ENCODE assay signal across 7 cellular contexts in genomic region chr1:149860684-149861496, GRCh38. TPM values are rescaled to one million over a fixed set of nuclear protein-coding genes. Genes with fewer than 3 reads are reported as not detected.
DNase-seq lines count a peak whose midpoint lies in the region; ATAC-seq, FAIRE-seq and TF ChIP-seq lines count a peak whose summit lies in the region.
"Not testable (repeated sequence)": the region's sequence is repeated elsewhere in the genome, so short reads cannot be mapped to it uniquely, and the experiment has no call there.

No MANE protein-coding gene starts in this region.

- not testable (repeated sequence) for H3K79me2 ChIP-seq in GM12878 (ENCODE audit: control insufficient read depth, insufficient read depth, low read length)

- H2BK120ac ChIP-seq in IMR-90 (ENCODE audit: low read depth, low read length): not testable (repeated sequence)

- not testable (repeated sequence) for H3K23ac ChIP-seq in IMR-90 (ENCODE audit: low read depth, low read length)

- no CpG with 5 or more reads among the region's 55 CpGs for WGBS in IMR-90 (ENCODE audit: extremely low coverage in 2 of 2, insufficient read length in 1 of 2), 2 experiments
- no CpG with 5 or more reads among the region's 55 CpGs for WGBS in GM12878 (ENCODE audit: insufficient coverage, insufficient replicate concordance, low lambda C conversion rate, missing lambda C conversion rate)
- no CpG with 5 or more reads among the region's 55 CpGs for WGBS in lung, 2 donors

- not testable (repeated sequence) for H4K20me1 ChIP-seq in IMR-90 (ENCODE audit: insufficient read depth, low read length); GM12878 (ENCODE audit: control insufficient read depth, insufficient read depth)

- H2BK20ac ChIP-seq in IMR-90 (ENCODE audit: low read depth, low read length): not testable (repeated sequence)

- RAD21 ChIA-PET in GM12878 (lab: Charles Lee; ENCODE audit: unreplicated experiment): not testable (repeated sequence)

- H3K9me1 ChIP-seq in IMR-90 (ENCODE audit: insufficient read depth, low read length): not testable (repeated sequence)

- not testable (repeated sequence) for TF ChIP-seq EP300 in GM12878 (IDR thresholded peaks at IDR 0.05; ENCODE audit: borderline replicate concordance in 1 of 2, control insufficient read depth in 1 of 2, low read depth in 2 of 2, low read length in 2 of 2)

- not testable (repeated sequence) for TF ChIP-seq POLR2A in IMR-90 (IDR thresholded peaks at IDR 0.05; ENCODE audit: low read depth, low read length); GM12878 (IDR thresholded peaks at IDR 0.05; ENCODE audit: low read depth, low read length)

- not testable (repeated sequence) for H3K36me3 ChIP-seq in IMR-90 (ENCODE audit: control insufficient read depth, insufficient read depth, low read length); GM12878 (ENCODE audit: control insufficient read depth in 2 of 2, insufficient read depth in 2 of 2, low read length in 1 of 2); lung (ENCODE audit: control insufficient read depth in 2 of 2, insufficient read depth in 2 of 2, low read length in 2 of 2)

- H2AK9ac ChIP-seq in IMR-90 (replicated peaks; ENCODE audit: low read depth, low read length, poor library complexity): not testable (repeated sequence)

- TF ChIP-seq CTCF in IMR-90 (conservative IDR thresholded peaks at IDR 0.05; ENCODE audit: low read depth, low read length); GM12878 (IDR thresholded peaks at IDR 0.05 in 2 of 3, conservative IDR thresholded peaks at IDR 0.05 in 1 of 3; ENCODE audit: control insufficient read depth in 2 of 3, extremely low read depth in 1 of 3, insufficient read depth in 1 of 3, low read depth in 3 of 3, low read length in 3 of 3); lung (IDR thresholded peaks at IDR 0.05; ENCODE audit: control extremely low read depth, extremely low read depth): not testable (repeated sequence)

- FAIRE-seq in GM12878 (lab: Jason Lieb, UNC): peak; percentile 41

- not testable (repeated sequence) for H4K91ac ChIP-seq in IMR-90 (ENCODE audit: insufficient read depth, low read depth, low read length)

- dilution Hi-C loops in IMR-90 (cut with HindIII; ENCODE audit: low sequenced_read_pairs, unreplicated experiment): not testable (repeated sequence)

- not testable (repeated sequence) for BruUV-seq in IMR-90 (replicated peaks; lab: Mats Ljungman, UMichigan); GM12878 (replicated peaks; lab: Mats Ljungman, UMichigan)

- not testable (repeated sequence) for H3K27ac ChIP-seq in IMR-90 (ENCODE audit: insufficient read depth, low read length); GM12878 (ENCODE audit: control insufficient read depth, insufficient read depth); lung (ENCODE audit: low read depth in 1 of 2, low read length in 1 of 2)

- H3K4me1 ChIP-seq in IMR-90 (ENCODE audit: control insufficient read depth, insufficient read depth, low read length); GM12878 (ENCODE audit: control insufficient read depth, insufficient read depth, low read length); lung (ENCODE audit: control insufficient read depth in 2 of 2, insufficient read depth in 2 of 2, low read length in 2 of 2): not testable (repeated sequence)

- H2AK5ac ChIP-seq in IMR-90 (ENCODE audit: low read depth, low read length): not testable (repeated sequence)

- SMC1A ChIA-PET in GM12878 (lab: Charles Lee; ENCODE audit: uncharacterized antibody, unreplicated experiment): not testable (repeated sequence)

- TF ChIP-seq RAD21 in IMR-90 (IDR thresholded peaks at IDR 0.05; ENCODE audit: low read length); GM12878 (IDR thresholded peaks at IDR 0.05; ENCODE audit: insufficient read depth, low read depth, low read length): not testable (repeated sequence)

- H3K9me3 ChIP-seq in IMR-90 (ENCODE audit: control insufficient read depth, insufficient read depth, low read length); GM12878 (replicated peaks; ENCODE audit: control insufficient read depth, insufficient read depth, low read length); lung (ENCODE audit: control insufficient read depth in 2 of 2, insufficient read depth in 1 of 2, low read length in 1 of 2): not testable (repeated sequence)

- in situ Hi-C loops in IMR-90 (cut with MboI; ENCODE audit: low sequenced_read_pairs); GM12878 (cut with MboI): not testable (repeated sequence)

- not testable (repeated sequence) for H2BK15ac ChIP-seq in IMR-90 (ENCODE audit: low read depth, low read length)

- intact Hi-C loops in IMR-90 (cut with micrococcal nuclease); GM12878 (cut with micrococcal nuclease; ENCODE audit: unreplicated experiment): not testable (repeated sequence)

- not testable (repeated sequence) for H3K4me3 ChIP-seq in IMR-90 (ENCODE audit: insufficient read depth, low read depth, low read length); GM12878; lung

- DNase-seq in IMR-90; GM12878 (ENCODE audit: low read depth, low spot score); lung (ENCODE audit: low spot score): not testable (repeated sequence)

- not testable (repeated sequence) for H3K14ac ChIP-seq in IMR-90 (replicated peaks; ENCODE audit: low read depth, low read length)

- not testable (repeated sequence) for H3K79me1 ChIP-seq in IMR-90 (ENCODE audit: low read depth in 1 of 2, low read length in 2 of 2)

- not testable (repeated sequence) for H3K9ac ChIP-seq in IMR-90 (ENCODE audit: low read depth, low read length); GM12878 (ENCODE audit: control insufficient read depth, insufficient read depth, low read length)

- not testable (repeated sequence) for H2BK5ac ChIP-seq in IMR-90 (ENCODE audit: low read depth, low read length, poor library complexity, severe bottlenecking)

- H3K18ac ChIP-seq in IMR-90 (ENCODE audit: low read depth, low read length): not testable (repeated sequence)

- ATAC-seq in GM18861 (IDR thresholded peaks at IDR 0.05; ENCODE audit: unreplicated experiment) (peak; percentile 56), GM19468 (IDR thresholded peaks at IDR 0.05; ENCODE audit: extremely low read depth, unreplicated experiment) (peak; percentile 49), HG02623 (IDR thresholded peaks at IDR 0.05; ENCODE audit: unreplicated experiment) (peak; percentile 62), HG03097 (IDR thresholded peaks at IDR 0.05; ENCODE audit: low FRiP score, unreplicated experiment) (peak; percentile 69), IMR-90 (ENCODE audit: low read depth) (peak; percentile 62), GM12878 (peak; percentile 84), lung (ENCODE audit: insufficient read depth, low FRiP score) (peak; percentile 84)

- POLR2A ChIA-PET in IMR-90 (lab: Charles Lee; ENCODE audit: unreplicated experiment); GM12878 (lab: Charles Lee): not testable (repeated sequence)

- H4K5ac ChIP-seq in IMR-90 (ENCODE audit: low read depth, low read length): not testable (repeated sequence)

- H4K8ac ChIP-seq in IMR-90 (ENCODE audit: low read depth in 2 of 2, low read length in 2 of 2): not testable (repeated sequence)

- CTCF ChIA-PET in IMR-90 (lab: Yijun Ruan, JAX); GM12878 (lab: Yijun Ruan, JAX): not testable (repeated sequence)

- not testable (repeated sequence) for H3K27me3 ChIP-seq in IMR-90 (ENCODE audit: control insufficient read depth, insufficient read depth, low read length); GM12878 (replicated peaks in 1 of 2; ENCODE audit: control insufficient read depth in 2 of 2, insufficient read depth in 2 of 2, low read length in 1 of 2); lung (ENCODE audit: control insufficient read depth, insufficient read depth)

- H3K4ac ChIP-seq in IMR-90 (ENCODE audit: low read depth, low read length): not testable (repeated sequence)

- H2AFZ ChIP-seq in IMR-90 (replicated peaks; ENCODE audit: low read length, poor library complexity); GM12878 (ENCODE audit: control insufficient read depth, low read depth, low read length): not testable (repeated sequence)

- not testable (repeated sequence) for H3K56ac ChIP-seq in IMR-90 (ENCODE audit: extremely low read depth, insufficient read depth, low read length)

- not testable (repeated sequence) for H3K4me2 ChIP-seq in IMR-90 (ENCODE audit: low read depth, low read length); GM12878 (ENCODE audit: control insufficient read depth, insufficient read depth)

RNA-seq across cellular contexts. Expression of gene BOLA1, which starts 38.5 kb away (rescaled TPM):
- total RNA-seq in IMR-90 (2012; rRNA removed) (3.4 and 4.4 TPM in 2 replicates), GM12878 (2014; rRNA removed) (11.7 and 16.0 TPM in 2 replicates), GM12878 (2014; rRNA removed; fragmentation: Illumina TruSeq; extraction: Trizol) (7.0 and 7.5 TPM in 2 replicates), GM12878 (2021) (12.8 and 15.1 TPM in 2 replicates), lung (10 to 100 TPM; 12.5 to 14.2 TPM)
- polyA plus RNA-seq in IMR-90 (2012; rRNA removed) (12.6 and 14.2 TPM in 2 replicates), GM12878 (2011; rRNA removed) (7.9 and 9.7 TPM in 2 replicates), GM12878 (2014; fragmentation: Illumina TruSeq; extraction: Trizol) (4.6 and 5.4 TPM in 2 replicates), GM12878 (2014; fragmentation: Nextera tagmentation; extraction: Ambion mirVana) (1 to 10 TPM in 1 of 2 experiments, under 1 TPM in 1; 0.74 to 4.3 TPM), GM12878 (2014; rRNA removed) (18.7 and 19.7 TPM in 2 replicates), GM12878 (2016; fragmentation: Nextera tagmentation; extraction: Ambion mirVana) (10 to 100 TPM; 14.8 to 18.3 TPM), lung (10 to 100 TPM; 16.8 to 28.5 TPM)
- 19.5 and 20.0 TPM in 2 replicates for polyA plus RNA-seq in IMR-90 (2012; cell fraction: cytosol; rRNA removed)
- polyA plus RNA-seq in IMR-90 (2012; cell fraction: nucleus; rRNA removed; ENCODE audit: low replicate concordance): 14.7 and 18.9 TPM in 2 replicates
- 10.0 and 12.1 TPM in 2 replicates for total RNA-seq in GM12878 (2013; cell fraction: nucleolus; rRNA removed)
- polyA plus RNA-seq in GM12878 (2011; ENCODE audit: low read depth): 1.6 TPM
- polyA plus RNA-seq in GM12878 (2011; cell fraction: cytosol; rRNA removed): 12.7 and 17.1 TPM in 2 replicates
- polyA plus RNA-seq in GM12878 (2011; cell fraction: nucleus; rRNA removed): 21.0 and 23.7 TPM in 2 replicates
- 9.4 and 12.1 TPM in 2 replicates for polyA plus RNA-seq in GM12878 (2012)
- 1.2 and 3.5 TPM in 2 replicates for polyA minus RNA-seq in GM12878 (2011; rRNA and poly(A)+ RNA removed)
- 1.8 and 5.1 TPM in 2 replicates for polyA minus RNA-seq in GM12878 (2011; cell fraction: cytosol; rRNA and poly(A)+ RNA removed)
- 5.3 and 5.7 TPM in 2 replicates for polyA minus RNA-seq in GM12878 (2011; cell fraction: nucleus; rRNA and poly(A)+ RNA removed)

RNA-seq across cellular contexts. Expression of gene SV2A, which starts 56.8 kb away (rescaled TPM):
- total RNA-seq in IMR-90 (2012; rRNA removed) (15.4 and 16.4 TPM in 2 replicates), GM12878 (2014; rRNA removed) (6.3 and 8.0 TPM in 2 replicates), GM12878 (2014; rRNA removed; fragmentation: Illumina TruSeq; extraction: Trizol) (5.3 and 6.0 TPM in 2 replicates), GM12878 (2021) (11.3 and 11.6 TPM in 2 replicates), lung (1 to 10 TPM; 2.3 to 2.4 TPM)
- polyA plus RNA-seq in IMR-90 (2012; rRNA removed) (18.1 and 19.6 TPM in 2 replicates), GM12878 (2011; rRNA removed) (0.33 and 0.39 TPM in 2 replicates), GM12878 (2014; fragmentation: Illumina TruSeq; extraction: Trizol) (7.3 and 8.4 TPM in 2 replicates), GM12878 (2014; fragmentation: Nextera tagmentation; extraction: Ambion mirVana) (1 to 10 TPM in 1 of 2 experiments, under 1 TPM in 1; 0.89 to 2.3 TPM), GM12878 (2014; rRNA removed) (7.5 and 7.8 TPM in 2 replicates), GM12878 (2016; fragmentation: Nextera tagmentation; extraction: Ambion mirVana) (1 to 10 TPM; 4.5 to 5.6 TPM), lung (under 1 TPM; 0.94 to 0.98 TPM)
- polyA plus RNA-seq in IMR-90 (2012; cell fraction: cytosol; rRNA removed): 14.5 and 15.6 TPM in 2 replicates
- polyA plus RNA-seq in IMR-90 (2012; cell fraction: nucleus; rRNA removed; ENCODE audit: low replicate concordance): 22.0 and 25.1 TPM in 2 replicates
- 0.47 and 0.63 TPM in 2 replicates for total RNA-seq in GM12878 (2013; cell fraction: nucleolus; rRNA removed)
- polyA plus RNA-seq in GM12878 (2011; ENCODE audit: low read depth): 2.7 TPM
- 0.55 and 0.66 TPM in 2 replicates for polyA plus RNA-seq in GM12878 (2011; cell fraction: cytosol; rRNA removed)
- polyA plus RNA-seq in GM12878 (2011; cell fraction: nucleus; rRNA removed): 0.82 and 0.91 TPM in 2 replicates
- 3.8 and 5.4 TPM in 2 replicates for polyA plus RNA-seq in GM12878 (2012)
- polyA minus RNA-seq in GM12878 (2011; rRNA and poly(A)+ RNA removed): 0.88 and 1.3 TPM in 2 replicates
- polyA minus RNA-seq in GM12878 (2011; cell fraction: cytosol; rRNA and poly(A)+ RNA removed): 0.27 and 0.31 TPM in 2 replicates
- 0.24 and 0.29 TPM in 2 replicates for polyA minus RNA-seq in GM12878 (2011; cell fraction: nucleus; rRNA and poly(A)+ RNA removed)
